ENCODE assay signal across 1 cellular context in the genomic region with DNA sequence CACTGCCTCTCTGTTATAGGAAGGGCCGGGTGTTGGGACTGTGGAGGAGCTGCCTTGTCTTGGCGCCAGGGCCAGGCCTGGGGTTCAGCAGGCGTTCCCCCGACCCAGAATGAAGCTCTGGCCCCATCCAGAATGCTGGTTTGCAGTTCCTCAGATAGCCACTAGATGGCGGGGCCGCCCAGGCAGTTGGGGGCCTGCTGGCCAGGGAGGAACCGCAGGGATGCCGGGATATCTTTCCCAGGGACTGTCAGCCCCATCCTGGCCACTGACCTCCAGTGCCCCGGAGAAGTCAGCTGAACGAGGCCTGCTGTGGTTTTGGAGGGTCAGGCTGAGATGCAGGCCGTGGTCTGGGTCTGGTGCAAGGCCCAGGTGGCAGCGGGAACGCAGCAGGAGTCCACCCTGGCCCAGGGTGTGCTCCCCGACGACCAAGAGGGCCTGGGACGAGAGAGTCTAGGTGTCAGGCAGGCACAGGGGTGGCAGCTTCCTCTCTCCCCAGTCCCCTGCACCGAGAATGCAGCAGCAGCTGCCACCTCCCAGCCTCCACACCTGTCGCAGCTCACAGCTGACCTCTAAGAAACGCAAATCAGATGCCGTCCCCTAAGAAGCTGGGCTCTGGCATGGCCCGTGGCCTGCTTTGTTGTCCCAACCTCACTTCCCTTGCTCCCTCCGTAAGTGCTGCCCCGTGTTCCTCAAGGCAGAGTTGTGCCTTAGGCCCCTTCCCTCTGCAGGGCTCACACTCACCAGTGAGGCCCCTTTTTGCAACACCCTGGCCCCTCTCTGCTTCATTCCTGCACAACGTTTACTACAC.
TF ChIP-seq lines count a peak whose summit lies in the region.

No MANE protein-coding gene starts in this region.

TF ChIP-seq in HEK293, 187 proteins besides CTCF, POLR2A, EP300 and RAD21 (continued from another document and continues in another):
- TF ChIP-seq, protein P1, sequence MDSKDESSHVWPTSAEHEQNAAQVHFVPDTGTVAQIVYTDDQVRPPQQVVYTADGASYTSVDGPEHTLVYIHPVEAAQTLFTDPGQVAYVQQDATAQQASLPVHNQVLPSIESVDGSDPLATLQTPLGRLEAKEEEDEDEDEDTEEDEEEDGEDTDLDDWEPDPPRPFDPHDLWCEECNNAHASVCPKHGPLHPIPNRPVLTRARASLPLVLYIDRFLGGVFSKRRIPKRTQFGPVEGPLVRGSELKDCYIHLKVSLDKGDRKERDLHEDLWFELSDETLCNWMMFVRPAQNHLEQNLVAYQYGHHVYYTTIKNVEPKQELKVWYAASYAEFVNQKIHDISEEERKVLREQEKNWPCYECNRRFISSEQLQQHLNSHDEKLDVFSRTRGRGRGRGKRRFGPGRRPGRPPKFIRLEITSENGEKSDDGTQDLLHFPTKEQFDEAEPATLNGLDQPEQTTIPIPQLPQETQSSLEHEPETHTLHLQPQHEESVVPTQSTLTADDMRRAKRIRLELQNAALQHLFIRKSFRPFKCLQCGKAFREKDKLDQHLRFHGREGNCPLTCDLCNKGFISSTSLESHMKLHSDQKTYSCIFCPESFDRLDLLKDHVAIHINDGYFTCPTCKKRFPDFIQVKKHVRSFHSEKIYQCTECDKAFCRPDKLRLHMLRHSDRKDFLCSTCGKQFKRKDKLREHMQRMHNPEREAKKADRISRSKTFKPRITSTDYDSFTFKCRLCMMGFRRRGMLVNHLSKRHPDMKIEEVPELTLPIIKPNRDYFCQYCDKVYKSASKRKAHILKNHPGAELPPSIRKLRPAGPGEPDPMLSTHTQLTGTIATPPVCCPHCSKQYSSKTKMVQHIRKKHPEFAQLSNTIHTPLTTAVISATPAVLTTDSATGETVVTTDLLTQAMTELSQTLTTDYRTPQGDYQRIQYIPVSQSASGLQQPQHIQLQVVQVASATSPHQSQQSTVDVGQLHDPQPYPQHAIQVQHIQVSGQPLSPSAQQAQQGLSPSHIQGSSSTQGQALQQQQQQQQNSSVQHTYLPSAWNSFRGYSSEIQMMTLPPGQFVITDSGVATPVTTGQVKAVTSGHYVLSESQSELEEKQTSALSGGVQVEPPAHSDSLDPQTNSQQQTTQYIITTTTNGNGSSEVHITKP (tag by site-specific recombination; IDR thresholded peaks at IDR 0.05) = no peak
- TF ChIP-seq KLF7 (tag by site-specific recombination; IDR thresholded peaks at IDR 0.05; ENCODE audit: borderline replicate concordance) (no peak), OVOL3 (tag by site-specific recombination; IDR thresholded peaks at IDR 0.05) (no peak), SALL2 (tag by site-specific recombination; IDR thresholded peaks at IDR 0.05; ENCODE audit: borderline replicate concordance) (no peak), KLF9 (tag by site-specific recombination; IDR thresholded peaks at IDR 0.05; ENCODE audit: low read depth) (no peak), ZNF561 (tag by site-specific recombination; IDR thresholded peaks at IDR 0.05; ENCODE audit: borderline replicate concordance) (no peak), ZNF792 (tag by site-specific recombination; IDR thresholded peaks at IDR 0.05) (no peak), ZNF175 (tag by site-specific recombination; IDR thresholded peaks at IDR 0.05) (no peak), ZNF560 (tag by site-specific recombination; IDR thresholded peaks at IDR 0.05; ENCODE audit: borderline replicate concordance) (no peak), ZBTB21 (tag by site-specific recombination; IDR thresholded peaks at IDR 0.05) (no peak), ZNF341 (tag by site-specific recombination; IDR thresholded peaks at IDR 0.05; ENCODE audit: low read depth) (no peak), ZNF423 (tag by site-specific recombination; IDR thresholded peaks at IDR 0.05) (no peak), ZNF623 (tag by site-specific recombination; IDR thresholded peaks at IDR 0.05) (no peak), KLF1 (tag by site-specific recombination; IDR thresholded peaks at IDR 0.05) (no peak), ZNF350 (tag by site-specific recombination; IDR thresholded peaks at IDR 0.05) (no peak), ZFP37 (tag by site-specific recombination; IDR thresholded peaks at IDR 0.05) (0 out of 2 replicates have a peak, but pooled peaks have one; percentile 51), ZNF354C (tag by site-specific recombination; IDR thresholded peaks at IDR 0.05; ENCODE audit: borderline replicate concordance, low read depth) (no peak), ZNF596 (tag by site-specific recombination; IDR thresholded peaks at IDR 0.05) (no peak), SCRT2 (tag by site-specific recombination; IDR thresholded peaks at IDR 0.05) (peak; percentile 93), ZNF544 (tag by site-specific recombination; IDR thresholded peaks at IDR 0.05) (no peak), ZNF664 (tag by site-specific recombination; IDR thresholded peaks at IDR 0.05) (no peak), ZNF112 (tag by site-specific recombination; IDR thresholded peaks at IDR 0.05) (no peak), ZNF529 (tag by site-specific recombination; IDR thresholded peaks at IDR 0.05; ENCODE audit: insufficient replicate concordance) (no peak), ZNF677 (tag by site-specific recombination; IDR thresholded peaks at IDR 0.05) (no peak), OSR2 (tag by site-specific recombination; IDR thresholded peaks at IDR 0.05) (no peak), ZBTB48 (tag by site-specific recombination; IDR thresholded peaks at IDR 0.05) (peak; percentile 96), REPIN1 (tag by site-specific recombination; IDR thresholded peaks at IDR 0.05; ENCODE audit: low read depth) (no peak)
- TF ChIP-seq, protein P2, sequence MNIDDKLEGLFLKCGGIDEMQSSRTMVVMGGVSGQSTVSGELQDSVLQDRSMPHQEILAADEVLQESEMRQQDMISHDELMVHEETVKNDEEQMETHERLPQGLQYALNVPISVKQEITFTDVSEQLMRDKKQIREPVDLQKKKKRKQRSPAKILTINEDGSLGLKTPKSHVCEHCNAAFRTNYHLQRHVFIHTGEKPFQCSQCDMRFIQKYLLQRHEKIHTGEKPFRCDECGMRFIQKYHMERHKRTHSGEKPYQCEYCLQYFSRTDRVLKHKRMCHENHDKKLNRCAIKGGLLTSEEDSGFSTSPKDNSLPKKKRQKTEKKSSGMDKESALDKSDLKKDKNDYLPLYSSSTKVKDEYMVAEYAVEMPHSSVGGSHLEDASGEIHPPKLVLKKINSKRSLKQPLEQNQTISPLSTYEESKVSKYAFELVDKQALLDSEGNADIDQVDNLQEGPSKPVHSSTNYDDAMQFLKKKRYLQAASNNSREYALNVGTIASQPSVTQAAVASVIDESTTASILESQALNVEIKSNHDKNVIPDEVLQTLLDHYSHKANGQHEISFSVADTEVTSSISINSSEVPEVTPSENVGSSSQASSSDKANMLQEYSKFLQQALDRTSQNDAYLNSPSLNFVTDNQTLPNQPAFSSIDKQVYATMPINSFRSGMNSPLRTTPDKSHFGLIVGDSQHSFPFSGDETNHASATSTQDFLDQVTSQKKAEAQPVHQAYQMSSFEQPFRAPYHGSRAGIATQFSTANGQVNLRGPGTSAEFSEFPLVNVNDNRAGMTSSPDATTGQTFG (tag by site-specific recombination; IDR thresholded peaks at IDR 0.05; ENCODE audit: borderline replicate concordance) = no peak
- TF ChIP-seq, protein P3, sequence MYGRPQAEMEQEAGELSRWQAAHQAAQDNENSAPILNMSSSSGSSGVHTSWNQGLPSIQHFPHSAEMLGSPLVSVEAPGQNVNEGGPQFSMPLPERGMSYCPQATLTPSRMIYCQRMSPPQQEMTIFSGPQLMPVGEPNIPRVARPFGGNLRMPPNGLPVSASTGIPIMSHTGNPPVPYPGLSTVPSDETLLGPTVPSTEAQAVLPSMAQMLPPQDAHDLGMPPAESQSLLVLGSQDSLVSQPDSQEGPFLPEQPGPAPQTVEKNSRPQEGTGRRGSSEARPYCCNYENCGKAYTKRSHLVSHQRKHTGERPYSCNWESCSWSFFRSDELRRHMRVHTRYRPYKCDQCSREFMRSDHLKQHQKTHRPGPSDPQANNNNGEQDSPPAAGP (tag by site-specific recombination; IDR thresholded peaks at IDR 0.05) = peak; percentile 50; the same call in 1 of the 2 replicates
- TF ChIP-seq, protein P4, sequence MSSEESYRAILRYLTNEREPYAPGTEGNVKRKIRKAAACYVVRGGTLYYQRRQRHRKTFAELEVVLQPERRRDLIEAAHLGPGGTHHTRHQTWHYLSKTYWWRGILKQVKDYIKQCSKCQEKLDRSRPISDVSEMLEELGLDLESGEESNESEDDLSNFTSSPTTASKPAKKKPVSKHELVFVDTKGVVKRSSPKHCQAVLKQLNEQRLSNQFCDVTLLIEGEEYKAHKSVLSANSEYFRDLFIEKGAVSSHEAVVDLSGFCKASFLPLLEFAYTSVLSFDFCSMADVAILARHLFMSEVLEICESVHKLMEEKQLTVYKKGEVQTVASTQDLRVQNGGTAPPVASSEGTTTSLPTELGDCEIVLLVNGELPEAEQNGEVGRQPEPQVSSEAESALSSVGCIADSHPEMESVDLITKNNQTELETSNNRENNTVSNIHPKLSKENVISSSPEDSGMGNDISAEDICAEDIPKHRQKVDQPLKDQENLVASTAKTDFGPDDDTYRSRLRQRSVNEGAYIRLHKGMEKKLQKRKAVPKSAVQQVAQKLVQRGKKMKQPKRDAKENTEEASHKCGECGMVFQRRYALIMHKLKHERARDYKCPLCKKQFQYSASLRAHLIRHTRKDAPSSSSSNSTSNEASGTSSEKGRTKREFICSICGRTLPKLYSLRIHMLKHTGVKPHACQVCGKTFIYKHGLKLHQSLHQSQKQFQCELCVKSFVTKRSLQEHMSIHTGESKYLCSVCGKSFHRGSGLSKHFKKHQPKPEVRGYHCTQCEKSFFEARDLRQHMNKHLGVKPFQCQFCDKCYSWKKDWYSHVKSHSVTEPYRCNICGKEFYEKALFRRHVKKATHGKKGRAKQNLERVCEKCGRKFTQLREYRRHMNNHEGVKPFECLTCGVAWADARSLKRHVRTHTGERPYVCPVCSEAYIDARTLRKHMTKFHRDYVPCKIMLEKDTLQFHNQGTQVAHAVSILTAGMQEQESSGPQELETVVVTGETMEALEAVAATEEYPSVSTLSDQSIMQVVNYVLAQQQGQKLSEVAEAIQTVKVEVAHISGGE (tag by site-specific recombination; conservative IDR thresholded peaks at IDR 0.05; ENCODE audit: low read depth) = no peak
- TF ChIP-seq, protein P5, sequence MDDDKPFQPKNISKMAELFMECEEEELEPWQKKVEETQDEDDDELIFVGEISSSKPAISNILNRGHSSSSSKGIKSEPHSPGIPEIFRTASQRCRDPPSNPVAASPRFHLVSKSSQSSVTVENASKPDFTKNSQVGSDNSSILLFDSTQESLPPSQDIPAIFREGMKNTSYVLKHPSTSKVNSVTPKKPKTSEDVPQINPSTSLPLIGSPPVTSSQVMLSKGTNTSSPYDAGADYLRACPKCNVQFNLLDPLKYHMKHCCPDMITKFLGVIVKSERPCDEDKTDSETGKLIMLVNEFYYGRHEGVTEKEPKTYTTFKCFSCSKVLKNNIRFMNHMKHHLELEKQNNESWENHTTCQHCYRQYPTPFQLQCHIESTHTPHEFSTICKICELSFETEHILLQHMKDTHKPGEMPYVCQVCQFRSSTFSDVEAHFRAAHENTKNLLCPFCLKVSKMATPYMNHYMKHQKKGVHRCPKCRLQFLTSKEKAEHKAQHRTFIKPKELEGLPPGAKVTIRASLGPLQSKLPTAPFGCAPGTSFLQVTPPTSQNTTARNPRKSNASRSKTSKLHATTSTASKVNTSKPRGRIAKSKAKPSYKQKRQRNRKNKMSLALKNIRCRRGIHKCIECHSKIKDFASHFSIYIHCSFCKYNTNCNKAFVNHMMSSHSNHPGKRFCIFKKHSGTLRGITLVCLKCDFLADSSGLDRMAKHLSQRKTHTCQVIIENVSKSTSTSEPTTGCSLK (tag by site-specific recombination; IDR thresholded peaks at IDR 0.05) = no peak
- TF ChIP-seq, protein P6, sequence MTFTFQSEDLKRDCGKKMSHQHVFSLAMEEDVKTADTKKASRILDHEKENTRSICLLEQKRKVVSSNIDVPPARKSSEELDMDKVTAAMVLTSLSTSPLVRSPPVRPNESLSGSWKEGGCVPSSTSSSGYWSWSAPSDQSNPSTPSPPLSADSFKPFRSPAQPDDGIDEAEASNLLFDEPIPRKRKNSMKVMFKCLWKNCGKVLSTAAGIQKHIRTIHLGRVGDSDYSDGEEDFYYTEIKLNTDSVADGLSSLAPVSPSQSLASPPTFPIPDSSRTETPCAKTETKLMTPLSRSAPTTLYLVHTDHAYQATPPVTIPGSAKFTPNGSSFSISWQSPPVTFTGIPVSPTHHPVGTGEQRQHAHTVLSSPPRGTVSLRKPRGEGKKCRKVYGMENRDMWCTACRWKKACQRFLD (tag by site-specific recombination; IDR thresholded peaks at IDR 0.05) = no peak
- TF ChIP-seq, protein P7, sequence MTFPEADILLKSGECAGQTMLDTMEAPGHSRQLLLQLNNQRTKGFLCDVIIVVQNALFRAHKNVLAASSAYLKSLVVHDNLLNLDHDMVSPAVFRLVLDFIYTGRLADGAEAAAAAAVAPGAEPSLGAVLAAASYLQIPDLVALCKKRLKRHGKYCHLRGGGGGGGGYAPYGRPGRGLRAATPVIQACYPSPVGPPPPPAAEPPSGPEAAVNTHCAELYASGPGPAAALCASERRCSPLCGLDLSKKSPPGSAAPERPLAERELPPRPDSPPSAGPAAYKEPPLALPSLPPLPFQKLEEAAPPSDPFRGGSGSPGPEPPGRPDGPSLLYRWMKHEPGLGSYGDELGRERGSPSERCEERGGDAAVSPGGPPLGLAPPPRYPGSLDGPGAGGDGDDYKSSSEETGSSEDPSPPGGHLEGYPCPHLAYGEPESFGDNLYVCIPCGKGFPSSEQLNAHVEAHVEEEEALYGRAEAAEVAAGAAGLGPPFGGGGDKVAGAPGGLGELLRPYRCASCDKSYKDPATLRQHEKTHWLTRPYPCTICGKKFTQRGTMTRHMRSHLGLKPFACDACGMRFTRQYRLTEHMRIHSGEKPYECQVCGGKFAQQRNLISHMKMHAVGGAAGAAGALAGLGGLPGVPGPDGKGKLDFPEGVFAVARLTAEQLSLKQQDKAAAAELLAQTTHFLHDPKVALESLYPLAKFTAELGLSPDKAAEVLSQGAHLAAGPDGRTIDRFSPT (tag by site-specific recombination; IDR thresholded peaks at IDR 0.05) = no peak
- TF ChIP-seq, protein P8, sequence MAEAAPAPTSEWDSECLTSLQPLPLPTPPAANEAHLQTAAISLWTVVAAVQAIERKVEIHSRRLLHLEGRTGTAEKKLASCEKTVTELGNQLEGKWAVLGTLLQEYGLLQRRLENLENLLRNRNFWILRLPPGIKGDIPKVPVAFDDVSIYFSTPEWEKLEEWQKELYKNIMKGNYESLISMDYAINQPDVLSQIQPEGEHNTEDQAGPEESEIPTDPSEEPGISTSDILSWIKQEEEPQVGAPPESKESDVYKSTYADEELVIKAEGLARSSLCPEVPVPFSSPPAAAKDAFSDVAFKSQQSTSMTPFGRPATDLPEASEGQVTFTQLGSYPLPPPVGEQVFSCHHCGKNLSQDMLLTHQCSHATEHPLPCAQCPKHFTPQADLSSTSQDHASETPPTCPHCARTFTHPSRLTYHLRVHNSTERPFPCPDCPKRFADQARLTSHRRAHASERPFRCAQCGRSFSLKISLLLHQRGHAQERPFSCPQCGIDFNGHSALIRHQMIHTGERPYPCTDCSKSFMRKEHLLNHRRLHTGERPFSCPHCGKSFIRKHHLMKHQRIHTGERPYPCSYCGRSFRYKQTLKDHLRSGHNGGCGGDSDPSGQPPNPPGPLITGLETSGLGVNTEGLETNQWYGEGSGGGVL (tag by site-specific recombination; IDR thresholded peaks at IDR 0.05) = no peak
- TF ChIP-seq, protein P9, sequence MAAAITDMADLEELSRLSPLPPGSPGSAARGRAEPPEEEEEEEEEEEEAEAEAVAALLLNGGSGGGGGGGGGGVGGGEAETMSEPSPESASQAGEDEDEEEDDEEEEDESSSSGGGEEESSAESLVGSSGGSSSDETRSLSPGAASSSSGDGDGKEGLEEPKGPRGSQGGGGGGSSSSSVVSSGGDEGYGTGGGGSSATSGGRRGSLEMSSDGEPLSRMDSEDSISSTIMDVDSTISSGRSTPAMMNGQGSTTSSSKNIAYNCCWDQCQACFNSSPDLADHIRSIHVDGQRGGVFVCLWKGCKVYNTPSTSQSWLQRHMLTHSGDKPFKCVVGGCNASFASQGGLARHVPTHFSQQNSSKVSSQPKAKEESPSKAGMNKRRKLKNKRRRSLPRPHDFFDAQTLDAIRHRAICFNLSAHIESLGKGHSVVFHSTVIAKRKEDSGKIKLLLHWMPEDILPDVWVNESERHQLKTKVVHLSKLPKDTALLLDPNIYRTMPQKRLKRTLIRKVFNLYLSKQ (tag by site-specific recombination; IDR thresholded peaks at IDR 0.05; ENCODE audit: borderline replicate concordance) = no peak
